ENCODE assay signal across 15 cellular contexts in genomic region chr6:15371151-15371550, GRCh38.
DNase-seq lines count a peak whose midpoint lies in the region; ATAC-seq and TF ChIP-seq lines count a peak whose summit lies in the region.
"Had no signal": no experiment of that assay in that cellular context is flagged by ENCODE, and none has a peak within 500 bp of the region (broad histone marks: within the 10 kb centered on the region; RNA-seq: fewer than 3 reads in every experiment).

No MANE protein-coding gene starts in this region.

- H3K9me3 Mint-ChIP-seq in endothelial cell (ENCODE audit: unreplicated experiment): no peaks in the 10 kb centered on the region
- H3K9me3 Mint-ChIP-seq in activated naive CD4-positive, alpha-beta T cell treated with anti-CD3 and anti-CD28 coated beads for 36 hours: no peaks in the 10 kb centered on the region
- no peaks in the 10 kb centered on the region for H3K9me3 Mint-ChIP-seq in activated CD4-positive, alpha-beta T cell treated with anti-CD3 and anti-CD28 coated beads for 36 hours (ENCODE audit: low read depth)
- H3K9me3 Mint-ChIP-seq: CD4-positive, CD25-positive, alpha-beta regulatory T cell had no signal

- H3K27me3 Mint-ChIP-seq in T-helper 17 cell (no peaks in the 10 kb centered on the region), endothelial cell (ENCODE audit: unreplicated experiment) (no peaks in the 10 kb centered on the region)
- H3K27me3 Mint-ChIP-seq in activated naive CD4-positive, alpha-beta T cell treated with anti-CD3 and anti-CD28 coated beads for 36 hours (ENCODE audit: low read depth): no peaks in the 10 kb centered on the region
- no peaks in the 10 kb centered on the region for H3K27me3 Mint-ChIP-seq in activated CD4-positive, alpha-beta T cell treated with anti-CD3 and anti-CD28 coated beads for 36 hours
- H3K27me3 Mint-ChIP-seq: CD4-positive, CD25-positive, alpha-beta regulatory T cell had no signal

- H3K9me3 ChIP-seq in T-helper 17 cell (ENCODE audit: control insufficient read depth, low read length, poor library complexity, severe bottlenecking) (no peaks in the 10 kb centered on the region), neural cell (ENCODE audit: low read length) (no peaks in the 10 kb centered on the region)

- peak; percentile 20 for DNase-seq in NCI-H82 (lab: John Stamatoyannopoulos, UW)
- DNase-seq in NCI-H82 treated with DMSO at 0.1 percent for 48 hours (lab: John Stamatoyannopoulos, UW; ENCODE audit: unreplicated experiment): no peak
- no peak for DNase-seq in T-helper 17 cell
- DNase-seq in endothelial cell (ENCODE audit: low spot score): no peak
- no peak for DNase-seq in activated naive CD4-positive, alpha-beta T cell treated with anti-CD3 and anti-CD28 coated beads for 36 hours
- DNase-seq in activated CD4-positive, alpha-beta T cell treated with anti-CD3 and anti-CD28 coated beads for 36 hours: no peak
- DNase-seq: CD4-positive, CD25-positive, alpha-beta regulatory T cell; DMS53; GF-D8; GM23248 had no signal

- H3K9me2 ChIP-seq in neural cell (ENCODE audit: insufficient read depth, low read length): no peaks in the 10 kb centered on the region

- H3F3A ChIP-seq in neural cell (ENCODE audit: insufficient read depth, low read length, poor library complexity, severe bottlenecking): no peaks in the 10 kb centered on the region

- H3K4me3 Mint-ChIP-seq in T-helper 17 cell (no peak overlapping the region), endothelial cell (ENCODE audit: unreplicated experiment) (no peak overlapping the region)
- H3K4me3 Mint-ChIP-seq in activated naive CD4-positive, alpha-beta T cell treated with anti-CD3 and anti-CD28 coated beads for 36 hours: no peak overlapping the region
- no peak overlapping the region for H3K4me3 Mint-ChIP-seq in activated CD4-positive, alpha-beta T cell treated with anti-CD3 and anti-CD28 coated beads for 36 hours
- H3K4me3 Mint-ChIP-seq: CD4-positive, CD25-positive, alpha-beta regulatory T cell had no signal

- H3K36me3 Mint-ChIP-seq in T-helper 17 cell (ENCODE audit: low read depth) (no peaks in the 10 kb centered on the region), endothelial cell (ENCODE audit: low read depth, unreplicated experiment) (peaks cover 4% of the 10 kb centered on the region)
- H3K36me3 Mint-ChIP-seq in activated naive CD4-positive, alpha-beta T cell treated with anti-CD3 and anti-CD28 coated beads for 36 hours (ENCODE audit: low read depth): peaks cover 9% of the 10 kb centered on the region
- H3K36me3 Mint-ChIP-seq in activated CD4-positive, alpha-beta T cell treated with anti-CD3 and anti-CD28 coated beads for 36 hours (ENCODE audit: low read depth): peaks cover 34% of the 10 kb centered on the region

- H3K27me3 ChIP-seq in neural cell (ENCODE audit: insufficient read depth, low read depth, low read length): no peaks in the 10 kb centered on the region

- no peaks in the 10 kb centered on the region for H4K20me1 ChIP-seq in neural cell (ENCODE audit: insufficient read depth)

- no peak overlapping the region for H3K9ac ChIP-seq in neural cell (ENCODE audit: low read length)
- H3K9ac ChIP-seq: GM23248 had no signal

- no peak for ATAC-seq in T-helper 17 cell
- no peak for ATAC-seq in GM18502 (IDR thresholded peaks at IDR 0.05; ENCODE audit: poor library complexity, unreplicated experiment)
- ATAC-seq in activated CD4-positive, alpha-beta T cell treated with anti-CD3 and anti-CD28 coated beads for 36 hours: no peak
- ATAC-seq: HCT116 had no signal

- H3K4me1 Mint-ChIP-seq in T-helper 17 cell (peaks cover 33% of the 10 kb centered on the region), endothelial cell (ENCODE audit: unreplicated experiment) (peaks cover 43% of the 10 kb centered on the region)
- H3K4me1 Mint-ChIP-seq in activated naive CD4-positive, alpha-beta T cell treated with anti-CD3 and anti-CD28 coated beads for 36 hours (ENCODE audit: low read depth): peaks cover 55% of the 10 kb centered on the region
- H3K4me1 Mint-ChIP-seq in activated CD4-positive, alpha-beta T cell treated with anti-CD3 and anti-CD28 coated beads for 36 hours: peaks cover 50% of the 10 kb centered on the region

- H2AFZ ChIP-seq in neural cell (ENCODE audit: low read depth, low read length): no peak overlapping the region
- H2AFZ ChIP-seq: GM23248 had no signal

- no peak overlapping the region for H3K27ac ChIP-seq in neural cell (ENCODE audit: low read length)
- H3K27ac ChIP-seq: 22Rv1, GM23248, HL-60 had no signal

- TF ChIP-seq RAD21 in neural cell (conservative IDR thresholded peaks at IDR 0.05): no peak

- H3K27ac Mint-ChIP-seq in T-helper 17 cell (peak overlapping the region; percentile 48), endothelial cell (ENCODE audit: unreplicated experiment) (peak overlapping the region; percentile 16)
- H3K27ac Mint-ChIP-seq in activated naive CD4-positive, alpha-beta T cell treated with anti-CD3 and anti-CD28 coated beads for 36 hours: no peak overlapping the region
- no peak overlapping the region for H3K27ac Mint-ChIP-seq in activated CD4-positive, alpha-beta T cell treated with anti-CD3 and anti-CD28 coated beads for 36 hours

- POLR2A ChIA-PET in activated CD4-positive, alpha-beta T cell treated with anti-CD3 and anti-CD28 coated beads for 36 hours (lab: Charles Lee): interaction anchor here (0.5 kb wide), 1 partner anchor 10 kb away, joined by 5 read pairs; no protein-coding TSS in a partner anchor

- intact Hi-C loops in activated naive CD4-positive, alpha-beta T cell treated with anti-CD3 and anti-CD28 coated beads for 36 hours (cut with micrococcal nuclease): no loop called here
- intact Hi-C loops in activated CD4-positive, alpha-beta T cell treated with anti-CD3 and anti-CD28 coated beads for 36 hours (cut with DNase I, micrococcal nuclease): no loop called here

- CTCF ChIA-PET in activated naive CD4-positive, alpha-beta T cell treated with anti-CD3 and anti-CD28 coated beads for 36 hours (lab: Charles Lee): no interaction called here
- CTCF ChIA-PET in activated CD4-positive, alpha-beta T cell treated with anti-CD3 and anti-CD28 coated beads for 36 hours (lab: Charles Lee): interaction anchor here (0.6 kb wide), 1 partner anchor 49 kb away, joined by 3 read pairs; no protein-coding TSS in a partner anchor

- H3K4me3 ChIP-seq in neural cell (ENCODE audit: low read length): peak overlapping the region; percentile 8
- H3K4me3 ChIP-seq: GM23248 had no signal

- no peak overlapping the region for H3K4me2 ChIP-seq in neural cell (ENCODE audit: low read length)

- H3K79me2 ChIP-seq in neural cell (replicated peaks; ENCODE audit: insufficient read depth, low read length): peaks cover 66% of the 10 kb centered on the region

- no peak for TF ChIP-seq EP300 in neural cell (conservative IDR thresholded peaks at IDR 0.05; ENCODE audit: poor library complexity, severe bottlenecking)

- no peaks in the 10 kb centered on the region for H3K36me3 ChIP-seq in neural cell (ENCODE audit: insufficient read depth, low read length)

- TF ChIP-seq CTCF in endothelial cell (IDR thresholded peaks at IDR 0.05; ENCODE audit: unreplicated experiment) (no peak), neural cell (IDR thresholded peaks at IDR 0.05; ENCODE audit: poor library complexity, severe bottlenecking) (no peak)

TF ChIP-seq in neural cell, 6 proteins besides CTCF, POLR2A, EP300 and RAD21:
- TF ChIP-seq MXI1 (conservative IDR thresholded peaks at IDR 0.05; ENCODE audit: poor library complexity, severe bottlenecking): no peak
- TF ChIP-seq REST (IDR thresholded peaks at IDR 0.05; ENCODE audit: borderline replicate concordance): no peak
- no peak for TF ChIP-seq POLR2AphosphoS5 (IDR thresholded peaks at IDR 0.05)
- no peak for TF ChIP-seq EZH2 (IDR thresholded peaks at IDR 0.05; ENCODE audit: borderline replicate concordance, insufficient read depth, low read length, poor library complexity, severe bottlenecking)
- no peak for TF ChIP-seq SMC3 (conservative IDR thresholded peaks at IDR 0.05; ENCODE audit: poor library complexity)
- no peak for TF ChIP-seq TAF1 (IDR thresholded peaks at IDR 0.05; ENCODE audit: low read depth)

Comparison
In these comparisons a context has a peak if more than half of its experiments do, and no peak if none do; other contexts are left out.
1. H3K27ac Mint-ChIP-seq: peak in T-helper 17 cell (single experiment) and endothelial cell (single experiment); none in activated naive CD4-positive, alpha-beta T cell treated with anti-CD3 and anti-CD28 coated beads for 36 hours (single experiment) and activated CD4-positive, alpha-beta T cell treated with anti-CD3 and anti-CD28 coated beads for 36 hours (single experiment).